ENCODE assay signal across 1 cellular context in the genomic region with DNA sequence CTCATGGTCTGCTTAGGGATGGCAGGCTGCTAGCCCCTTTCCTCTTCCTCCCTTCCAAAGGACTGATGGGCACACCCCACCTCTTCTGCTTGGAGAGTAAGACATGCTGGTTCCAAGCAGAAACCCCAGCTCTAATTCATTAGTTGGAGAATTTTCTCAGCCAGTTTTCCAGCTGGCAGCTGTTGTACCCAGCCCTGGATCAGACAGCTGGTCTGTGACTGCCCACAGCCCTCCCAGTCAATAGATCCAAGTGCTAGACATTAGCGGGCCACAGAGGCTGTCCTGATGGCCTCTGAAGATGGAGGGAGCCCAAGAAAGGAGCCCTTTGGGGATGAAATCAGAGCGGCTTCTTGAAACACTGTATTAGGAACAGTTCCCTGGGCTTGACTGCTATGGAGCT.
TF ChIP-seq lines count a peak whose summit lies in the region.

No MANE protein-coding gene starts in this region.

TF ChIP-seq in H1, 55 proteins besides CTCF, POLR2A, EP300 and RAD21:
- TF ChIP-seq, protein P1, sequence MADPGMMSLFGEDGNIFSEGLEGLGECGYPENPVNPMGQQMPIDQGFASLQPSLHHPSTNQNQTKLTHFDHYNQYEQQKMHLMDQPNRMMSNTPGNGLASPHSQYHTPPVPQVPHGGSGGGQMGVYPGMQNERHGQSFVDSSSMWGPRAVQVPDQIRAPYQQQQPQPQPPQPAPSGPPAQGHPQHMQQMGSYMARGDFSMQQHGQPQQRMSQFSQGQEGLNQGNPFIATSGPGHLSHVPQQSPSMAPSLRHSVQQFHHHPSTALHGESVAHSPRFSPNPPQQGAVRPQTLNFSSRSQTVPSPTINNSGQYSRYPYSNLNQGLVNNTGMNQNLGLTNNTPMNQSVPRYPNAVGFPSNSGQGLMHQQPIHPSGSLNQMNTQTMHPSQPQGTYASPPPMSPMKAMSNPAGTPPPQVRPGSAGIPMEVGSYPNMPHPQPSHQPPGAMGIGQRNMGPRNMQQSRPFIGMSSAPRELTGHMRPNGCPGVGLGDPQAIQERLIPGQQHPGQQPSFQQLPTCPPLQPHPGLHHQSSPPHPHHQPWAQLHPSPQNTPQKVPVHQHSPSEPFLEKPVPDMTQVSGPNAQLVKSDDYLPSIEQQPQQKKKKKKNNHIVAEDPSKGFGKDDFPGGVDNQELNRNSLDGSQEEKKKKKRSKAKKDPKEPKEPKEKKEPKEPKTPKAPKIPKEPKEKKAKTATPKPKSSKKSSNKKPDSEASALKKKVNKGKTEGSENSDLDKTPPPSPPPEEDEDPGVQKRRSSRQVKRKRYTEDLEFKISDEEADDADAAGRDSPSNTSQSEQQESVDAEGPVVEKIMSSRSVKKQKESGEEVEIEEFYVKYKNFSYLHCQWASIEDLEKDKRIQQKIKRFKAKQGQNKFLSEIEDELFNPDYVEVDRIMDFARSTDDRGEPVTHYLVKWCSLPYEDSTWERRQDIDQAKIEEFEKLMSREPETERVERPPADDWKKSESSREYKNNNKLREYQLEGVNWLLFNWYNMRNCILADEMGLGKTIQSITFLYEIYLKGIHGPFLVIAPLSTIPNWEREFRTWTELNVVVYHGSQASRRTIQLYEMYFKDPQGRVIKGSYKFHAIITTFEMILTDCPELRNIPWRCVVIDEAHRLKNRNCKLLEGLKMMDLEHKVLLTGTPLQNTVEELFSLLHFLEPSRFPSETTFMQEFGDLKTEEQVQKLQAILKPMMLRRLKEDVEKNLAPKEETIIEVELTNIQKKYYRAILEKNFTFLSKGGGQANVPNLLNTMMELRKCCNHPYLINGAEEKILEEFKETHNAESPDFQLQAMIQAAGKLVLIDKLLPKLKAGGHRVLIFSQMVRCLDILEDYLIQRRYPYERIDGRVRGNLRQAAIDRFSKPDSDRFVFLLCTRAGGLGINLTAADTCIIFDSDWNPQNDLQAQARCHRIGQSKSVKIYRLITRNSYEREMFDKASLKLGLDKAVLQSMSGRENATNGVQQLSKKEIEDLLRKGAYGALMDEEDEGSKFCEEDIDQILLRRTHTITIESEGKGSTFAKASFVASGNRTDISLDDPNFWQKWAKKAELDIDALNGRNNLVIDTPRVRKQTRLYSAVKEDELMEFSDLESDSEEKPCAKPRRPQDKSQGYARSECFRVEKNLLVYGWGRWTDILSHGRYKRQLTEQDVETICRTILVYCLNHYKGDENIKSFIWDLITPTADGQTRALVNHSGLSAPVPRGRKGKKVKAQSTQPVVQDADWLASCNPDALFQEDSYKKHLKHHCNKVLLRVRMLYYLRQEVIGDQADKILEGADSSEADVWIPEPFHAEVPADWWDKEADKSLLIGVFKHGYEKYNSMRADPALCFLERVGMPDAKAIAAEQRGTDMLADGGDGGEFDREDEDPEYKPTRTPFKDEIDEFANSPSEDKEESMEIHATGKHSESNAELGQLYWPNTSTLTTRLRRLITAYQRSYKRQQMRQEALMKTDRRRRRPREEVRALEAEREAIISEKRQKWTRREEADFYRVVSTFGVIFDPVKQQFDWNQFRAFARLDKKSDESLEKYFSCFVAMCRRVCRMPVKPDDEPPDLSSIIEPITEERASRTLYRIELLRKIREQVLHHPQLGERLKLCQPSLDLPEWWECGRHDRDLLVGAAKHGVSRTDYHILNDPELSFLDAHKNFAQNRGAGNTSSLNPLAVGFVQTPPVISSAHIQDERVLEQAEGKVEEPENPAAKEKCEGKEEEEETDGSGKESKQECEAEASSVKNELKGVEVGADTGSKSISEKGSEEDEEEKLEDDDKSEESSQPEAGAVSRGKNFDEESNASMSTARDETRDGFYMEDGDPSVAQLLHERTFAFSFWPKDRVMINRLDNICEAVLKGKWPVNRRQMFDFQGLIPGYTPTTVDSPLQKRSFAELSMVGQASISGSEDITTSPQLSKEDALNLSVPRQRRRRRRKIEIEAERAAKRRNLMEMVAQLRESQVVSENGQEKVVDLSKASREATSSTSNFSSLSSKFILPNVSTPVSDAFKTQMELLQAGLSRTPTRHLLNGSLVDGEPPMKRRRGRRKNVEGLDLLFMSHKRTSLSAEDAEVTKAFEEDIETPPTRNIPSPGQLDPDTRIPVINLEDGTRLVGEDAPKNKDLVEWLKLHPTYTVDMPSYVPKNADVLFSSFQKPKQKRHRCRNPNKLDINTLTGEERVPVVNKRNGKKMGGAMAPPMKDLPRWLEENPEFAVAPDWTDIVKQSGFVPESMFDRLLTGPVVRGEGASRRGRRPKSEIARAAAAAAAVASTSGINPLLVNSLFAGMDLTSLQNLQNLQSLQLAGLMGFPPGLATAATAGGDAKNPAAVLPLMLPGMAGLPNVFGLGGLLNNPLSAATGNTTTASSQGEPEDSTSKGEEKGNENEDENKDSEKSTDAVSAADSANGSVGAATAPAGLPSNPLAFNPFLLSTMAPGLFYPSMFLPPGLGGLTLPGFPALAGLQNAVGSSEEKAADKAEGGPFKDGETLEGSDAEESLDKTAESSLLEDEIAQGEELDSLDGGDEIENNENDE (IDR thresholded peaks at IDR 0.05; ENCODE audit: insufficient replicate concordance, low read length), result no peak
- no peak for TF ChIP-seq SP1 (IDR thresholded peaks at IDR 0.05; ENCODE audit: low read depth, low read length)
- TF ChIP-seq YY1 (IDR thresholded peaks at IDR 0.05; ENCODE audit: low read depth, low read length), result no peak
- TF ChIP-seq CREB1 (IDR thresholded peaks at IDR 0.05), result no peak
- no peak for TF ChIP-seq HDAC6 (IDR thresholded peaks at IDR 0.05; ENCODE audit: low read depth, low read length)
- TF ChIP-seq SP4 (IDR thresholded peaks at IDR 0.05; ENCODE audit: low read length), result no peak
- no peak for TF ChIP-seq RNF2 (IDR thresholded peaks at IDR 0.05; ENCODE audit: borderline replicate concordance, low read depth, low read length, missing control alignments, poor library complexity, severe bottlenecking)
- TF ChIP-seq RFX5 (IDR thresholded peaks at IDR 0.05; ENCODE audit: borderline replicate concordance, low read depth, low read length), result no peak
- TF ChIP-seq ATF2 (IDR thresholded peaks at IDR 0.05; ENCODE audit: low read length), result no peak
